17 cellular contexts compared by ENCODE assay signal in genomic region chr14:63664143-63664460, GRCh38. TPM values are rescaled to one million over a fixed set of nuclear protein-coding genes. Genes with fewer than 3 reads are reported as not detected.
DNase-seq lines count a peak whose midpoint lies in the region; ATAC-seq, FAIRE-seq and TF ChIP-seq lines count a peak whose summit lies in the region.
"Had no signal": no experiment of that assay in that cellular context is flagged by ENCODE, and none has a peak within 500 bp of the region (broad histone marks: within the 10 kb centered on the region; RNA-seq: fewer than 3 reads in every experiment).

No MANE protein-coding gene starts in this region.

- no peak overlapping the region for H3K27ac ChIP-seq in PC-3 (ENCODE audit: low read length)
- no peak overlapping the region; the same call in 1 of the 2 replicates for H3K27ac ChIP-seq in H1 (ENCODE audit: low read depth, low read length)

- no peak for TF ChIP-seq POLR2A in H1 (IDR thresholded peaks at IDR 0.05; ENCODE audit: control extremely low read depth in 1 of 2, low read depth in 2 of 2, low read length in 2 of 2)

- no peak overlapping the region for H3K23ac ChIP-seq in H1 (ENCODE audit: insufficient read length)

- no peaks in the 10 kb centered on the region for H3K79me1 ChIP-seq in H1 (ENCODE audit: low read depth, low read length)

- H2AK5ac ChIP-seq in H1 (ENCODE audit: low read depth, low read length) = no peak overlapping the region

- no peak for TF ChIP-seq EP300 in H1 (IDR thresholded peaks at IDR 0.05; ENCODE audit: borderline replicate concordance in 1 of 2, low read depth in 2 of 2, low read length in 2 of 2)

- POLR2A ChIA-PET in PC-3 (lab: Charles Lee; ENCODE audit: unreplicated experiment) (no interaction called here), H1 (lab: Charles Lee; ENCODE audit: partially characterized antibody) (interaction anchor here (1.1 kb wide), 1 partner anchor 22 kb away, joined by 3 read pairs; the partner anchor contains the start of gene WDR89)

- H3K4ac ChIP-seq in H1 (replicated peaks; ENCODE audit: insufficient read length, low read depth, low read length) = no peak overlapping the region

- no peak overlapping the region for H4K5ac ChIP-seq in H1 (ENCODE audit: insufficient read length, low read depth, low read length)

- TF ChIP-seq CTCF in PC-3 (conservative IDR thresholded peaks at IDR 0.05; ENCODE audit: low read depth, low read length) (no peak), H1 (IDR thresholded peaks at IDR 0.05; ENCODE audit: control extremely low read depth in 1 of 3, insufficient read depth in 1 of 3, low read depth in 1 of 3, low read length in 3 of 3) (no peak)

- H3K56ac ChIP-seq in H1 (replicated peaks; ENCODE audit: insufficient read length, low read depth, low read length) = no peak overlapping the region

- no peak overlapping the region for H2BK15ac ChIP-seq in H1 (ENCODE audit: low read length)

- H3K9ac ChIP-seq in PC-3 (ENCODE audit: low read length) (no peak overlapping the region), H1 (replicated peaks in 1 of 4; ENCODE audit: extremely low read depth in 1 of 4, low read depth in 3 of 4, low read length in 3 of 4) (no peak overlapping the region)

- H3K4me3 ChIP-seq in PC-3 (ENCODE audit: low read length) (no peak overlapping the region), H1 (ENCODE audit: extremely low read depth in 1 of 4, insufficient read depth in 2 of 4, low read depth in 3 of 4, low read length in 4 of 4) (no peak overlapping the region)
- H3K4me3 ChIP-seq: HAP-1 had no signal

- no peak for FAIRE-seq in H1 (lab: Jason Lieb, UNC)
- FAIRE-seq: A204.1, D721Med, GM12892 had no signal

- no peak overlapping the region for H3K14ac ChIP-seq in H1 (ENCODE audit: insufficient read length)

- H3K36me3 ChIP-seq in PC-3 (ENCODE audit: low read depth, low read length) (no peaks in the 10 kb centered on the region), H1 (ENCODE audit: control insufficient read depth in 2 of 4, insufficient read depth in 4 of 4, low read length in 3 of 4) (no peaks in the 10 kb centered on the region)
- H3K36me3 ChIP-seq: BE2C, HAP-1 had no signal

- no peaks in the 10 kb centered on the region for H4K20me1 ChIP-seq in PC-3 (ENCODE audit: low read length)
- H4K20me1 ChIP-seq in H1 (replicated peaks in 1 of 2; ENCODE audit: control insufficient read depth in 1 of 2, insufficient read depth in 2 of 2, low read length in 2 of 2) = no peaks in the 10 kb centered on the region

- no peak overlapping the region for H2BK12ac ChIP-seq in H1 (ENCODE audit: low read depth, low read length)

- TF ChIP-seq RAD21 in H1 (IDR thresholded peaks at IDR 0.05 in 1 of 2, conservative IDR thresholded peaks at IDR 0.05 in 1 of 2; ENCODE audit: low read depth in 2 of 2, low read length in 2 of 2) = no peak

- H4K91ac ChIP-seq in H1 (replicated peaks; ENCODE audit: insufficient read length, low read length) = no peak overlapping the region

- H2AFZ ChIP-seq in PC-3 (ENCODE audit: low read length) = no peak overlapping the region
- H2AFZ ChIP-seq in H1 (ENCODE audit: low read length) = no peak overlapping the region

- H3K4me2 ChIP-seq in PC-3 (ENCODE audit: low read length) (no peak overlapping the region), H1 (ENCODE audit: insufficient read depth in 1 of 2, low read depth in 2 of 2, low read length in 2 of 2) (no peak overlapping the region)

- H2BK120ac ChIP-seq in H1 (replicated peaks; ENCODE audit: low read depth, low read length) = no peak overlapping the region

- H3K9me3 ChIP-seq in PC-3 (ENCODE audit: low read length) (no peaks in the 10 kb centered on the region), H1 (ENCODE audit: insufficient read depth in 2 of 2, low read depth in 1 of 2, low read length in 1 of 2) (peaks cover 0 to 9% of the 10 kb centered on the region in 2 experiments; a peak in 2 of 4 replicates)
- H3K9me3 ChIP-seq: BE2C, HAP-1 had no signal

- DNase-seq in PC-3 (no peak), H1 (ENCODE audit: low read depth in 1 of 2, low spot score in 2 of 2) (no peak), LoVo (ENCODE audit: low spot score) (no peak)
- DNase-seq: ACHN; C1 segment of cervical spinal cord; CD8-positive, alpha-beta memory T cell; COR-L47; DMS79; GDM1 had no signal

- no peaks in the 10 kb centered on the region for H3K79me2 ChIP-seq in PC-3 (ENCODE audit: low read length)
- no peaks in the 10 kb centered on the region for H3K79me2 ChIP-seq in H1 (ENCODE audit: control insufficient read depth in 1 of 2, insufficient read depth in 2 of 2, low read length in 2 of 2)

- H3K27me3 ChIP-seq in PC-3 (ENCODE audit: low read length) (no peaks in the 10 kb centered on the region), H1 (replicated peaks in 1 of 4; ENCODE audit: control insufficient read depth in 3 of 4, extremely low read depth in 1 of 4, insufficient read depth in 3 of 4, low read length in 3 of 4) (no peaks in the 10 kb centered on the region)
- H3K27me3 ChIP-seq: BE2C had no signal

- ATAC-seq in GM19463 (IDR thresholded peaks at IDR 0.05; ENCODE audit: unreplicated experiment) (peak; percentile 4), PC-3 (peak; percentile 18; the same call in 1 of the 2 replicates), GM21367 (IDR thresholded peaks at IDR 0.05; ENCODE audit: unreplicated experiment) (no peak), GM18907 (IDR thresholded peaks at IDR 0.05; ENCODE audit: unreplicated experiment) (no peak)

- H3K23me2 ChIP-seq in H1 (ENCODE audit: low read depth, low read length) = no peaks in the 10 kb centered on the region

- BruUV-seq in PC-3 (replicated peaks; lab: Mats Ljungman, UMichigan) = no TSS peak

- CTCF ChIA-PET in PC-3 (lab: Charles Lee) = no interaction called here
- CTCF ChIA-PET in H1 (lab: Charles Lee; ENCODE audit: partially characterized antibody) = no interaction called here

- intact Hi-C loops in PC-3 (cut with micrococcal nuclease) = no loop called here

- H3K18ac ChIP-seq in H1 (ENCODE audit: extremely low read depth, low read length) = no peak overlapping the region

- H3K9me2 ChIP-seq in PC-3 (replicated peaks; ENCODE audit: low read length) = no peaks in the 10 kb centered on the region

- no peak overlapping the region for H2BK5ac ChIP-seq in H1 (ENCODE audit: low read depth, low read length)

- H2BK20ac ChIP-seq in H1 (ENCODE audit: low read length) = no peak overlapping the region

- H3F3A ChIP-seq in PC-3 (ENCODE audit: low read length, unreplicated experiment) = no peaks in the 10 kb centered on the region

- peak overlapping the region; percentile 22; the same call in 1 of the 2 replicates for H4K8ac ChIP-seq in H1 (ENCODE audit: extremely low read depth, insufficient read depth, low read length)

- H3K4me1 ChIP-seq in PC-3 (ENCODE audit: insufficient read depth, low read length) = peaks cover 7% of the 10 kb centered on the region; the same call in 1 of the 2 replicates
- H3K4me1 ChIP-seq in H1 (replicated peaks in 1 of 4; ENCODE audit: control insufficient read depth in 3 of 4, insufficient read depth in 4 of 4, low read length in 3 of 4) = no peaks in the 10 kb centered on the region
- H3K4me1 ChIP-seq: BE2C, HAP-1 had no signal

TF ChIP-seq in H1, 55 proteins besides CTCF, POLR2A, EP300 and RAD21:
- TF ChIP-seq SIRT6 (IDR thresholded peaks at IDR 0.05; ENCODE audit: low read length) (no peak), ZNF274 (IDR thresholded peaks at IDR 0.05; ENCODE audit: borderline replicate concordance, extremely low read depth, low read length) (no peak), PHF8 (conservative IDR thresholded peaks at IDR 0.05; ENCODE audit: low read depth, low read length) (no peak), NANOG (IDR thresholded peaks at IDR 0.05; ENCODE audit: insufficient read depth, low read depth, low read length, poor library complexity, severe bottlenecking) (no peak), SAP30 (IDR thresholded peaks at IDR 0.05; ENCODE audit: insufficient read depth, insufficient replicate concordance, low read length) (no peak), RFX5 (IDR thresholded peaks at IDR 0.05; ENCODE audit: borderline replicate concordance, low read depth, low read length) (no peak)
TF ChIP-seq in H1: peak in this region for 0.

RNA-seq across cellular contexts. Expression of gene WDR89, which starts 22.4 kb away (rescaled TPM):
- total RNA-seq in PC-3 (2014; rRNA removed) = 12.1 and 19.0 TPM in 2 replicates
- 32.0 and 32.9 TPM in 2 replicates for total RNA-seq in H1 (2021; fragmentation: NEBNext Ultra II Directional; extraction: Animal tissue kit (Norgen Biotek cat#: 25700))
- 4.1 and 8.3 TPM in 2 replicates for polyA plus RNA-seq in H1 (2011; rRNA removed)
- polyA plus RNA-seq in H1 (2011; cell fraction: cytosol; rRNA removed) = 11.5 TPM
- 2.4 TPM for polyA plus RNA-seq in H1 (2011; cell fraction: nucleus; rRNA removed)
- 13.2 to 26.1 TPM (median 16.1 TPM) in 4 replicates for polyA plus RNA-seq in H1 (2012, experiment 1 of 2)
- polyA plus RNA-seq in H1 (2012, experiment 2 of 2) = 1.6 TPM
- 16.3 TPM for polyA plus RNA-seq in H1 (2013, experiment 1 of 2)
- 17.1 TPM for polyA plus RNA-seq in H1 (2013, experiment 2 of 2)
- 18.4 and 23.0 TPM in 2 replicates for polyA minus RNA-seq in H1 (2011; rRNA and poly(A)+ RNA removed)
- 11.7 TPM for polyA minus RNA-seq in H1 (2011; cell fraction: cytosol; rRNA and poly(A)+ RNA removed)
- 15.8 TPM for polyA minus RNA-seq in H1 (2011; cell fraction: nucleus; rRNA and poly(A)+ RNA removed)

Comparison
In these comparisons a context has a peak if more than half of its experiments do, and no peak if none do; other contexts are left out.
1. ATAC-seq: peak in GM19463 (single experiment) and PC-3 (single experiment); none in GM21367 (single experiment) and GM18907 (single experiment).